33 cellular contexts compared by ENCODE assay signal in genomic region chrY:2796977-2797523, GRCh38. TPM values are rescaled to one million over a fixed set of nuclear protein-coding genes. Genes with fewer than 3 reads are reported as not detected.
A peak's percentile ranks its signal among the peaks of the same experiment; 100 is the strongest.
DNase-seq lines count a peak whose midpoint lies in the region; ATAC-seq, FAIRE-seq and TF ChIP-seq lines count a peak whose summit lies in the region.
"Had no signal": no experiment of that assay in that cellular context is flagged by ENCODE, and none has a peak within 500 bp of the region (broad histone marks: within the 10 kb centered on the region; RNA-seq: fewer than 3 reads in every experiment).

No MANE protein-coding gene starts in this region.

- DNase-seq in NCI-H226 (peak; percentile 21), amniotic epithelial cell (ENCODE audit: low read depth) (peak; percentile 50), fibroblast of villous mesenchyme (ENCODE audit: low read depth) (peak; percentile 44), mesendoderm (peak; percentile 13), RCC 7860 (ENCODE audit: low spot score) (no peak), pons (ENCODE audit: low spot score) (no peak), kidney tubule cell (ENCODE audit: low spot score) (no peak)
- DNase-seq: 8988T; ACHN; BE2C; C1 segment of cervical spinal cord; CD4-positive, alpha-beta memory T cell; CD4-positive, CD25-positive, alpha-beta regulatory T cell; CD8-positive, alpha-beta memory T cell; COR-L47; DMS 273 treated with DMSO at 0.1 percent for 48 hours; DMS153; DMS53; DMS79; DND-41; EL; GDM1 had no signal

- no peak for TF ChIP-seq CTCF in fibroblast of villous mesenchyme (IDR thresholded peaks at IDR 0.05; ENCODE audit: insufficient read depth, low read depth, low read length)

- no peak overlapping the region for H2BK5ac ChIP-seq in mesendoderm (ENCODE audit: low read length)

- ATAC-seq in HG03095 (IDR thresholded peaks at IDR 0.05; ENCODE audit: unreplicated experiment): no peak
- ATAC-seq: GM12878 had no signal

- H4K8ac ChIP-seq in mesendoderm (ENCODE audit: low read depth, low read length): no peak overlapping the region

- H3K4me1 ChIP-seq in mesendoderm (ENCODE audit: control insufficient read depth, low read depth, low read length): no peaks in the 10 kb centered on the region
- H3K4me1 ChIP-seq: BE2C, BLaER1 had no signal

- H2AK5ac ChIP-seq in mesendoderm (ENCODE audit: low read length): no peak overlapping the region

- no peak overlapping the region for H2BK120ac ChIP-seq in mesendoderm (ENCODE audit: low read depth, low read length)

- H3K4me2 ChIP-seq in mesendoderm (ENCODE audit: low read length): no peak overlapping the region
- H3K4me2 ChIP-seq: BLaER1 had no signal

- H3K18ac ChIP-seq in mesendoderm (ENCODE audit: low read length): peak overlapping the region; percentile 68

- no peaks in the 10 kb centered on the region for H3K79me1 ChIP-seq in mesendoderm (ENCODE audit: low read length)

- H3K4ac ChIP-seq in mesendoderm (ENCODE audit: low read depth, low read length): peak overlapping the region; percentile 81

- no peaks in the 10 kb centered on the region for H3K79me2 ChIP-seq in mesendoderm (ENCODE audit: control insufficient read depth, insufficient read depth, low read length)

- no peak overlapping the region for H2BK15ac ChIP-seq in mesendoderm (replicated peaks; ENCODE audit: low read depth)

- H4K5ac ChIP-seq in mesendoderm (ENCODE audit: low read length): no peak overlapping the region

- H3K27ac ChIP-seq in mesendoderm (ENCODE audit: low read depth, low read length): no peak overlapping the region
- H3K27ac ChIP-seq: BLaER1 had no signal

- no peak overlapping the region for H3K9ac ChIP-seq in mesendoderm (ENCODE audit: low read length)
- H3K9ac ChIP-seq: BLaER1 had no signal

- no peaks in the 10 kb centered on the region for H3K36me3 ChIP-seq in mesendoderm (ENCODE audit: control insufficient read depth, insufficient read depth, low read length)
- H3K36me3 ChIP-seq: BE2C, BLaER1 had no signal

- H3K27me3 ChIP-seq in mesendoderm (ENCODE audit: insufficient read depth, low read length, poor library complexity): no peaks in the 10 kb centered on the region
- H3K27me3 ChIP-seq: BE2C, BLaER1 had no signal

- H3K23ac ChIP-seq in mesendoderm (ENCODE audit: low read length): no peak overlapping the region

- FAIRE-seq in RCC 7860 (lab: Jason Lieb, UNC): no peak
- FAIRE-seq: A204.1, GM12878, GM12892, GM18507 had no signal

- no peak overlapping the region for H3K4me3 ChIP-seq in fibroblast of villous mesenchyme (ENCODE audit: low read depth, low read length)
- no peak overlapping the region for H3K4me3 ChIP-seq in mesendoderm (ENCODE audit: low read length)
- H3K4me3 ChIP-seq: BLaER1, GM12878 had no signal

- WGBS in mesendoderm (ENCODE audit: extremely low coverage, insufficient coverage, low lambda C conversion rate): no CpG with 5 or more reads among the region's 7 CpGs

- no peak overlapping the region for H3K56ac ChIP-seq in mesendoderm (ENCODE audit: low read length)

RNA-seq across cellular contexts. Expression of gene SRY, which starts 9.6 kb away (rescaled TPM):
- total RNA-seq in fibroblast of villous mesenchyme: not detected in 2 replicates
- polyA plus RNA-seq in mesendoderm (2013, experiment 1 of 2): 1.4 TPM
- polyA plus RNA-seq in mesendoderm (2013, experiment 2 of 2): 1.3 TPM
- total RNA-seq: A673; CD4-positive, alpha-beta memory T cell; CD4-positive, CD25-positive, alpha-beta regulatory T cell; CD8-positive, alpha-beta memory T cell; Daoy; G401; GM12878 had no signal
- polyA plus RNA-seq: AG04450; CD14-positive monocyte; CD4-positive, alpha-beta memory T cell; CD4-positive, CD25-positive, alpha-beta regulatory T cell; CD8-positive, alpha-beta memory T cell; GM12878 had no signal

RNA-seq across cellular contexts. Expression of gene RPS4Y1, which starts 44.4 kb away (rescaled TPM):
- total RNA-seq in fibroblast of villous mesenchyme: 24.6 TPM in 1 of 2 replicates, not detected in the other
- 190 TPM for polyA plus RNA-seq in mesendoderm (2013, experiment 1 of 2)
- polyA plus RNA-seq in mesendoderm (2013, experiment 2 of 2): 187 TPM
- total RNA-seq: A673; CD4-positive, CD25-positive, alpha-beta regulatory T cell had no signal
- polyA plus RNA-seq: CD14-positive monocyte; CD4-positive, alpha-beta memory T cell; CD8-positive, alpha-beta memory T cell had no signal

Comparison
In these comparisons a context has a peak if more than half of its experiments do, and no peak if none do; other contexts are left out.
1. DNase-seq: peak in NCI-H226 (single experiment), amniotic epithelial cell (single experiment), fibroblast of villous mesenchyme (single experiment) and mesendoderm (single experiment); none in RCC 7860 (single experiment), pons (single experiment) and kidney tubule cell (single experiment).